In the genomic region with DNA sequence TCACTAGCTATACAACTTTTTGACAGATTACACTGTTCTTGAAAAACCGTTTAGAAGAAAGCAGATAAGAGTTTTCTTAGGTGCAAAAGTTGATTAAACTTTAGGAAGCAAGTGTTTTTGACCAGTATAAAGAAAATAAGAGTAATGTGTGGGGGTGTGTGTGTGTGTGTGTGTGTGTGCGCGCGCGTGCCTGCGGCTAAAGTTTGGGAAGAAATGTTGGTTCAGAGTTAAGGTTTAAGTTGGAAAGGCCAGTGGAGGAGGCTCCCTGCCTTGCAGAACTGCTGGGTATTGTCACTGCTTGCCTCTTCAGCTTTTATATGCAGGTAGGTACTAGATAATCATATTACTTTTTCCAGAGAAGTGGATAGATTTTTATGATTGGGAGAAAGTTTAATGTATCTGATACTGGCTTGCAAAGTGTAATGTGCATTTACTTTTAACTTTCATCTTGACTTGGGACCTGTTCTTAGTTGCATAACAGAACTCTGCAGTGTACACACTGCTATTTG, we compare ENCODE assay signal across 8 cellular contexts. TPM values are rescaled to one million over a fixed set of nuclear protein-coding genes. Genes with fewer than 3 reads are reported as not detected.
DNase-seq lines count a peak whose midpoint lies in the region; ATAC-seq and TF ChIP-seq lines count a peak whose summit lies in the region.

No MANE protein-coding gene starts in this region.

- H3K4me1 ChIP-seq in GM23338 (ENCODE audit: insufficient read depth) (peaks cover 14% of the 10 kb centered on the region), skeletal muscle tissue (ENCODE audit: control insufficient read depth in 3 of 3, insufficient read depth in 3 of 3, low read length in 3 of 3) (peaks cover 11 to 23% (median 18%) of the 10 kb centered on the region in 3 donors)

- no peaks in the 10 kb centered on the region for H3K9me2 ChIP-seq in GM23338 (ENCODE audit: insufficient read depth)

- H3K36me3 ChIP-seq in GM23338 (ENCODE audit: insufficient read depth) (no peaks in the 10 kb centered on the region), skeletal muscle tissue (ENCODE audit: control insufficient read depth in 3 of 3, insufficient read depth in 3 of 3, low read length in 3 of 3) (peaks cover 0 to 4% (median 2%) of the 10 kb centered on the region in 3 donors)

- peaks cover 64% of the 10 kb centered on the region for H3K27me3 ChIP-seq in GM23338 (ENCODE audit: insufficient read depth)
- no peaks in the 10 kb centered on the region for H3K27me3 ChIP-seq in skeletal muscle tissue (ENCODE audit: control insufficient read depth in 3 of 3, insufficient read depth in 3 of 3, low read length in 3 of 3)

- H3K4me3 ChIP-seq in GM23338 = peak overlapping the region; percentile 84
- peak overlapping the region; percentile 87 for H3K4me3 ChIP-seq in fibroblast of mammary gland (ENCODE audit: control insufficient read depth, low read depth, low read length)
- H3K4me3 ChIP-seq in skeletal muscle tissue (ENCODE audit: low read length in 3 of 3) = peak overlapping the region; percentile 84 to 99 (median 91)

- H3K79me2 ChIP-seq in GM23338 (replicated peaks; ENCODE audit: insufficient read depth) = peaks cover 42% of the 10 kb centered on the region

- H3K9me3 ChIP-seq in skeletal muscle tissue (ENCODE audit: control insufficient read depth in 3 of 3, low read length in 3 of 3) = no peaks in the 10 kb centered on the region

- peaks cover 32% of the 10 kb centered on the region for H4K20me1 ChIP-seq in GM23338 (replicated peaks; ENCODE audit: insufficient read depth)

- no peaks in the 10 kb centered on the region; the same call in 1 of the 3 replicates for H3K36me3 Mint-ChIP-seq in GM23338 (ENCODE audit: low read depth)

- peaks cover 3% of the 10 kb centered on the region; the same call in 2 of the 3 replicates for H3K9me3 Mint-ChIP-seq in GM23338

- DNase-seq in GM23338 (ENCODE audit: low spot score) (no peak), SW480 (ENCODE audit: low spot score) (peak; percentile 6), fibroblast of mammary gland (ENCODE audit: low read depth) (peak; percentile 24), posterior cingulate gyrus (no peak), NCI-H2081 (lab: John Stamatoyannopoulos, UW) (no peak), GDM1 (lab: John Stamatoyannopoulos, UW) (no peak), NK-92 (lab: John Stamatoyannopoulos, UW; ENCODE audit: unreplicated experiment) (no peak)

- H2AFZ ChIP-seq in GM23338 = no peak overlapping the region

- no peaks in the 10 kb centered on the region for H3F3A ChIP-seq in GM23338 (replicated peaks; ENCODE audit: low read depth)

- peak overlapping the region; percentile 96 for H3K4me2 ChIP-seq in GM23338

- H3K27ac ChIP-seq in GM23338 (ENCODE audit: low read depth) = no peak overlapping the region
- H3K27ac ChIP-seq in skeletal muscle tissue (ENCODE audit: low read depth, low read length) = peak overlapping the region; percentile 97

- TF ChIP-seq CTCF in GM23338 (conservative IDR thresholded peaks at IDR 0.05; ENCODE audit: low read depth in 2 of 2) = no peak
- TF ChIP-seq CTCF in fibroblast of mammary gland (conservative IDR thresholded peaks at IDR 0.05; ENCODE audit: control insufficient read depth, insufficient read depth, low read depth, low read length) = no peak

- H3K4me1 Mint-ChIP-seq in GM23338 = peaks cover 23% of the 10 kb centered on the region

- peak overlapping the region; percentile 46 to 86 (median 84) for H3K9ac ChIP-seq in skeletal muscle tissue (ENCODE audit: low read depth in 1 of 3, low read length in 3 of 3)

- H3K27me3 Mint-ChIP-seq in GM23338 (ENCODE audit: insufficient read depth, low read depth, poor library complexity) = peaks cover 34% of the 10 kb centered on the region

- H3K27ac Mint-ChIP-seq in GM23338 = no peak overlapping the region

- peak overlapping the region; percentile 79 for H3K4me3 Mint-ChIP-seq in GM23338

- no peak for ATAC-seq in GM23338

- intact Hi-C loops in posterior cingulate gyrus (cut with DNase I) = loop anchor here (5.0 to 10.0 kb wide), 2 partner anchors 35 to 133 kb away; no protein-coding TSS in a partner anchor

TF ChIP-seq in GM23338, 12 proteins besides CTCF, POLR2A, EP300 and RAD21:
- no peak for TF ChIP-seq ZNF331 (CRISPR knock-in tag; IDR thresholded peaks at IDR 0.05; ENCODE audit: low read depth)
- TF ChIP-seq EZH2 (IDR thresholded peaks at IDR 0.05; ENCODE audit: low read depth, unreplicated experiment) = no peak
- no peak for TF ChIP-seq CREB1 (CRISPR knock-in tag; IDR thresholded peaks at IDR 0.05; ENCODE audit: low read depth)
- no peak for TF ChIP-seq ZNF114 (CRISPR knock-in tag; IDR thresholded peaks at IDR 0.05)
- no peak for TF ChIP-seq POLR2AphosphoS5 (IDR thresholded peaks at IDR 0.05; ENCODE audit: low read depth)

RNA-seq across cellular contexts. Expression of a gene that starts 2.0 kb away (rescaled TPM):
- 9.8 and 25.4 TPM in 2 replicates for total RNA-seq in GM23338 (2014; rRNA removed; shearing (Covaris generic))
- polyA plus RNA-seq in GM23338 (2016; fragmentation: Nextera tagmentation; extraction: Ambion mirVana) = 3.4 and 5.9 TPM in 2 replicates
- 33.4 TPM for total RNA-seq in skeletal muscle tissue

Comparison
In these comparisons a context has a peak if more than half of its experiments do, and no peak if none do; other contexts are left out.
1. DNase-seq: peak in SW480 (single experiment) and fibroblast of mammary gland (single experiment); none in GM23338 (single experiment), posterior cingulate gyrus (0 of 10), NCI-H2081 (0 of 2), GDM1 (single experiment) and NK-92 (single experiment).
2. Peak in every context shown above with its lines, with median percentiles within 50 percentile points of each other: H3K4me3 ChIP-seq.